ENCODE assay signal across 9 cellular contexts in the genomic region with DNA sequence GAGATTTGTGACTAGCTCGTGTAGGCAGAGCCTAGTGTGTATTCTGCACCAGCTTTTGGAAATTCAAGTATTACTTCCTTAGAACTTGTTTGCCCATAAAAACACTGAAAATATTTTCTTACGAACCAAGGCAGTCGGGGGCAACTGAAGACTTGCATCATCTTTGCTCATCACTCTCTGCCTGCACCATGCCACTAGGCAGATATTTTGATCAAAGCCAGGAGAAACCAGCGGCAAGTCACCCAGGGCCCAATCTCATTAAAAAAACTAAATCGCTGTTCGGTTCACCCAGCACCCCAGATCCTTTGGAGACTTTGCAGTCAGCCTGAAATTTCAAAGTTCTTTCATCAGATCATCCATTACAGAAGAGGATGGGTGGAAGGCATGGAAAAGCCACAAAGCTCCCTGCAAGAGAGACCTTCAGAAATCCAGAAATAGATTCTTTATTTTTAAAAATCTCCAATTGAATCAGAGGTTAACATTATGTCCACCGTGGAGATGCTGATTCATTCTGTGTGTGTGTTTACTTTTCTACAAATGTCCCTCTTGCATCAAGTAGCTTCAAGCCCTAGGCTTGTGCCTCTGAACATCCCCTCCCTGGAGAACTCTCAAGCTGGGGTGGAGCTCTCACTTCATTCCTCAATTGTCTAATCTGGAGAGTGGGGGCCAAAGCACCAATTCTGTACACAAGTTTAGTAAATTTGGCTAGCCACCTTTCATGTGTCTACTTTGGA.
A peak's percentile ranks its signal among the peaks of the same experiment; 100 is the strongest.
DNase-seq lines count a peak whose midpoint lies in the region; ATAC-seq and TF ChIP-seq lines count a peak whose summit lies in the region.
"Had no signal": no experiment of that assay in that cellular context is flagged by ENCODE, and none has a peak within 500 bp of the region (broad histone marks: within the 10 kb centered on the region; RNA-seq: fewer than 3 reads in every experiment).

No MANE protein-coding gene starts in this region.

- no peak for DNase-seq in right cardiac atrium
- no peak for DNase-seq in Right ventricle myocardium inferior (ENCODE audit: missing footprints)
- peak; percentile 83 for DNase-seq in iris pigment epithelial cell (ENCODE audit: low read depth)
- DNase-seq in upper lobe of right lung, result no peak
- DNase-seq in GM13976 (ENCODE audit: low spot score), result no peak
- no peak for DNase-seq in medulla oblongata (ENCODE audit: extremely low spot score)
- no peak for DNase-seq in NCI-H748 (lab: John Stamatoyannopoulos, UW; ENCODE audit: unreplicated experiment)
- DNase-seq: amygdala had no signal

- H3K4me3 ChIP-seq in right cardiac atrium (ENCODE audit: low read length) (peak overlapping the region; percentile 8), upper lobe of right lung (peak overlapping the region; percentile 32)

- in situ Hi-C loops in GM13976 (cut with MboI; ENCODE audit: low sequenced_read_pairs, unreplicated experiment), result no loop called here

- peaks cover 26% of the 10 kb centered on the region for H3K4me1 ChIP-seq in right cardiac atrium (ENCODE audit: control insufficient read depth, insufficient read depth, low read length)
- H3K4me1 ChIP-seq in upper lobe of right lung, result peaks cover 96% of the 10 kb centered on the region

- H3K27me3 ChIP-seq in right cardiac atrium (ENCODE audit: control insufficient read depth, insufficient read depth) (no peaks in the 10 kb centered on the region), upper lobe of right lung (no peaks in the 10 kb centered on the region)

- no peaks in the 10 kb centered on the region for H3K9me3 Mint-ChIP-seq in activated T-helper 17 cell treated with anti-CD3 and anti-CD28 coated beads, Interleukin-2, amount 50 U/mL, for 72 hours

- TF ChIP-seq CTCF in upper lobe of right lung (IDR thresholded peaks at IDR 0.05) (no peak), GM13976 (IDR thresholded peaks at IDR 0.05; ENCODE audit: borderline replicate concordance, control extremely low read depth, extremely low read depth, insufficient read depth, missing control alignments) (no peak)

- no peaks in the 10 kb centered on the region for H3K9me3 ChIP-seq in right cardiac atrium (ENCODE audit: control insufficient read depth, low read length)
- H3K9me3 ChIP-seq in upper lobe of right lung, result no peaks in the 10 kb centered on the region

- peak overlapping the region; percentile 69 for H3K27ac ChIP-seq in right cardiac atrium (ENCODE audit: low read length)
- peak overlapping the region; percentile 61 for H3K27ac ChIP-seq in upper lobe of right lung

- peaks cover 100% of the 10 kb centered on the region for H3K36me3 Mint-ChIP-seq in activated T-helper 17 cell treated with anti-CD3 and anti-CD28 coated beads, Interleukin-2, amount 50 U/mL, for 72 hours (ENCODE audit: low read depth)

- 59% methylated on average over 7 of the region's 7 CpGs for WGBS in right cardiac atrium

- ATAC-seq in right cardiac atrium, result no peak
- no peak for ATAC-seq in Right ventricle myocardium inferior
- no peak for ATAC-seq in activated T-helper 17 cell treated with anti-CD3 and anti-CD28 coated beads, Interleukin-2, amount 50 U/mL, for 72 hours (replicated peaks)
- ATAC-seq in upper lobe of right lung, result peak; percentile 46

- intact Hi-C loops in right cardiac atrium (cut with DNase I), result no loop called here
- intact Hi-C loops in Right ventricle myocardium inferior (cut with DNase I), result loop anchor here (5.0 kb wide), 1 partner anchor 42 kb away; no protein-coding TSS in a partner anchor
- intact Hi-C loops in upper lobe of right lung (cut with DNase I), result no loop called here

- H3K4me3 Mint-ChIP-seq in activated T-helper 17 cell treated with anti-CD3 and anti-CD28 coated beads, Interleukin-2, amount 50 U/mL, for 72 hours, result peak overlapping the region; percentile 99

- H3K4me1 Mint-ChIP-seq in activated T-helper 17 cell treated with anti-CD3 and anti-CD28 coated beads, Interleukin-2, amount 50 U/mL, for 72 hours, result peaks cover 81% of the 10 kb centered on the region

- peaks cover 20% of the 10 kb centered on the region for H3K36me3 ChIP-seq in upper lobe of right lung

- H3K27me3 Mint-ChIP-seq in activated T-helper 17 cell treated with anti-CD3 and anti-CD28 coated beads, Interleukin-2, amount 50 U/mL, for 72 hours, result no peaks in the 10 kb centered on the region

- H3K27ac Mint-ChIP-seq in activated T-helper 17 cell treated with anti-CD3 and anti-CD28 coated beads, Interleukin-2, amount 50 U/mL, for 72 hours, result peak overlapping the region; percentile 100
